1 cellular context compared by ENCODE assay signal in the genomic region with DNA sequence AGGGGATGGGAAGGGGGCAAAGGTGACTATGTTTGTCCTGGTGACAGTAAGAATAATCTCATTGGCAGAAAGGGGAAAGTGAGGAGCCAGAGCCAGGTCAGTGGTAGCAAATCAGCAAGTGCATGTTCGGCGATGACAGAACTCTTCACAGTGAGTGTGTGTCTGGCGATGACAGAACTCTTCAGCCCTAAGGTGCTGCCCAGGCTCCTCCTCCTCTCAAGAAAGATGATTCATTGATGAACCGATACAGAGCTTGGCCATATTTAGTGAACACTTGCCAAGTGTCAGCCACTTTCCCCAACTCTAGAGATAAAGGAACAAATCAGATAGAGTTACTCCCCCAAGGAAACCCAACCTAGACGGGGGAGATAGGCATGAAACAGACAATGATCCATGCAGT.
TF ChIP-seq lines count a peak whose summit lies in the region.

No MANE protein-coding gene starts in this region.

TF ChIP-seq in H1, 55 proteins besides CTCF, POLR2A, EP300 and RAD21:
- TF ChIP-seq BCL11A (IDR thresholded peaks at IDR 0.05; ENCODE audit: low read depth in 2 of 2, low read length in 2 of 2), result no peak
